In the genomic region with DNA sequence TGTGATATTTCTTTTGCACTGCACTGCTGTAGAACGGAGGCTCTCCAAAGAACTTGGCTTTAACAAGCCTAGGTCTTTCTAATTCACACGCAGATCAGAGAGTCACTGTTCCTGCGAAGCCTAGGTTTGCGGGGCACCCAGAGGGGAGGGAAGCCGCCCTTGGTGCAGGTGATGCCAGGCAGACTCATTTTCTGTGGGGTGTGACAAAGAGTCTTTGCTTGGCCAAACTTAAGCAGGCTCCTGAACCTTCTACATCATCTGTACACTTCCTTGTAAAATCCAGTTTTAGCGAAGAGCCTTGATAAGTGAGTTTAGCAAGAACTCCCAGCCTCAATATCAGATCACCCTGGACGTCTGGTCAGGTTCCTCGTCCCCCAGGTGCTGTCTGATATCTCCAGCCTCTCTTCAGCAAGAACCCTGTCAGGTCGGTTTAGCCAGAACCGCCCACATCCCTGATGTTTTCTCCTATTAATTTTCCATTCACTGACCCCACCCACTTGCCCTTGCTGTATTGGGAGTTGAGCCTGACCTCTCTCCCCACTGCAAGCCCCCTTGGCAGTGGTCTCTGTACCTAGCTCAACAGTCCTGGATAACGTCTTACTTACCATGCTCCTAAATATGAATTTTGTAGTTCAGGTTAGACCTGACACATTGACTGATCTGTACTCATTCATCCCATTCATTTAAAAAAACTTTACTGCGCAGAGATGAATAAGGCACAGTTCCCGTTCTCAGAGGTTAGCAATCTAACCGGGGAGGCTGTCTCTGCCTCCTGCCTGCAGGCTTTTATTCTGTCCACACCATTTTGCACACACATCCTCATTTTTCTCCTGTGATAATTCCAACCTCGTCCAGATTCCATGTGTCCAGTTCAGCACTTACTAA, we compare ENCODE assay signal across 1 cellular context.
TF ChIP-seq lines count a peak whose summit lies in the region.

No MANE protein-coding gene starts in this region.

TF ChIP-seq in GM23338, 12 proteins besides CTCF, POLR2A, EP300 and RAD21:
- TF ChIP-seq STAT1 (IDR thresholded peaks at IDR 0.05; ENCODE audit: unreplicated experiment) (no peak), ZNF114 (CRISPR knock-in tag; IDR thresholded peaks at IDR 0.05) (no peak), EZH2 (IDR thresholded peaks at IDR 0.05; ENCODE audit: low read depth, unreplicated experiment) (no peak), NANOG (IDR thresholded peaks at IDR 0.05; ENCODE audit: borderline replicate concordance) (no peak), ZNF331 (CRISPR knock-in tag; IDR thresholded peaks at IDR 0.05; ENCODE audit: low read depth) (no peak), POLR2AphosphoS5 (IDR thresholded peaks at IDR 0.05; ENCODE audit: low read depth) (no peak), EZH2phosphoT487 (IDR thresholded peaks at IDR 0.05; ENCODE audit: unreplicated experiment) (no peak)
- TF ChIP-seq, protein P1, sequence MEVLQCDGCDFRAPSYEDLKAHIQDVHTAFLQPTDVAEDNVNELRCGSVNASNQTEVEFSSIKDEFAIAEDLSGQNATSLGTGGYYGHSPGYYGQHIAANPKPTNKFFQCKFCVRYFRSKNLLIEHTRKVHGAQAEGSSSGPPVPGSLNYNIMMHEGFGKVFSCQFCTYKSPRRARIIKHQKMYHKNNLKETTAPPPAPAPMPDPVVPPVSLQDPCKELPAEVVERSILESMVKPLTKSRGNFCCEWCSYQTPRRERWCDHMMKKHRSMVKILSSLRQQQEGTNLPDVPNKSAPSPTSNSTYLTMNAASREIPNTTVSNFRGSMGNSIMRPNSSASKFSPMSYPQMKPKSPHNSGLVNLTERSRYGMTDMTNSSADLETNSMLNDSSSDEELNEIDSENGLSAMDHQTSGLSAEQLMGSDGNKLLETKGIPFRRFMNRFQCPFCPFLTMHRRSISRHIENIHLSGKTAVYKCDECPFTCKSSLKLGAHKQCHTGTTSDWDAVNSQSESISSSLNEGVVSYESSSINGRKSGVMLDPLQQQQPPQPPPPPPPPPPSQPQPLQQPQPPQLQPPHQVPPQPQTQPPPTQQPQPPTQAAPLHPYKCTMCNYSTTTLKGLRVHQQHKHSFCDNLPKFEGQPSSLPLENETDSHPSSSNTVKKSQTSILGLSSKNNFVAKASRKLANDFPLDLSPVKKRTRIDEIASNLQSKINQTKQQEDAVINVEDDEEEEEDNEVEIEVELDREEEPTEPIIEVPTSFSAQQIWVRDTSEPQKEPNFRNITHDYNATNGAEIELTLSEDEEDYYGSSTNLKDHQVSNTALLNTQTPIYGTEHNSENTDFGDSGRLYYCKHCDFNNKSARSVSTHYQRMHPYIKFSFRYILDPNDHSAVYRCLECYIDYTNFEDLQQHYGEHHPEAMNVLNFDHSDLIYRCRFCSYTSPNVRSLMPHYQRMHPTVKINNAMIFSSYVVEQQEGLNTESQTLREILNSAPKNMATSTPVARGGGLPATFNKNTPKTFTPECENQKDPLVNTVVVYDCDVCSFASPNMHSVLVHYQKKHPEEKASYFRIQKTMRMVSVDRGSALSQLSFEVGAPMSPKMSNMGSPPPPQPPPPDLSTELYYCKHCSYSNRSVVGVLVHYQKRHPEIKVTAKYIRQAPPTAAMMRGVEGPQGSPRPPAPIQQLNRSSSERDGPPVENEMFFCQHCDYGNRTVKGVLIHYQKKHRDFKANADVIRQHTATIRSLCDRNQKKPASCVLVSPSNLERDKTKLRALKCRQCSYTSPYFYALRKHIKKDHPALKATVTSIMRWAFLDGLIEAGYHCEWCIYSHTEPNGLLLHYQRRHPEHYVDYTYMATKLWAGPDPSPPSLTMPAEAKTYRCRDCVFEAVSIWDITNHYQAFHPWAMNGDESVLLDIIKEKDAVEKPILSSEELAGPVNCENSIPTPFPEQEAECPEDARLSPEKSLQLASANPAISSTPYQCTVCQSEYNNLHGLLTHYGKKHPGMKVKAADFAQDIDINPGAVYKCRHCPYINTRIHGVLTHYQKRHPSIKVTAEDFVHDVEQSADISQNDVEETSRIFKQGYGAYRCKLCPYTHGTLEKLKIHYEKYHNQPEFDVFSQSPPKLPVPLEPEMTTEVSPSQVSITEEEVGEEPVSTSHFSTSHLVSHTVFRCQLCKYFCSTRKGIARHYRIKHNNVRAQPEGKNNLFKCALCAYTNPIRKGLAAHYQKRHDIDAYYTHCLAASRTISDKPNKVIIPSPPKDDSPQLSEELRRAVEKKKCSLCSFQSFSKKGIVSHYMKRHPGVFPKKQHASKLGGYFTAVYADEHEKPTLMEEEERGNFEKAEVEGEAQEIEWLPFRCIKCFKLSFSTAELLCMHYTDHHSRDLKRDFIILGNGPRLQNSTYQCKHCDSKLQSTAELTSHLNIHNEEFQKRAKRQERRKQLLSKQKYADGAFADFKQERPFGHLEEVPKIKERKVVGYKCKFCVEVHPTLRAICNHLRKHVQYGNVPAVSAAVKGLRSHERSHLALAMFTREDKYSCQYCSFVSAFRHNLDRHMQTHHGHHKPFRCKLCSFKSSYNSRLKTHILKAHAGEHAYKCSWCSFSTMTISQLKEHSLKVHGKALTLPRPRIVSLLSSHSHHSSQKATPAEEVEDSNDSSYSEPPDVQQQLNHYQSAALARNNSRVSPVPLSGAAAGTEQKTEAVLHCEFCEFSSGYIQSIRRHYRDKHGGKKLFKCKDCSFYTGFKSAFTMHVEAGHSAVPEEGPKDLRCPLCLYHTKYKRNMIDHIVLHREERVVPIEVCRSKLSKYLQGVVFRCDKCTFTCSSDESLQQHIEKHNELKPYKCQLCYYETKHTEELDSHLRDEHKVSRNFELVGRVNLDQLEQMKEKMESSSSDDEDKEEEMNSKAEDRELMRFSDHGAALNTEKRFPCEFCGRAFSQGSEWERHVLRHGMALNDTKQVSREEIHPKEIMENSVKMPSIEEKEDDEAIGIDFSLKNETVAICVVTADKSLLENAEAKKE (CRISPR knock-in tag; IDR thresholded peaks at IDR 0.05) = no peak
- TF ChIP-seq, protein P2, sequence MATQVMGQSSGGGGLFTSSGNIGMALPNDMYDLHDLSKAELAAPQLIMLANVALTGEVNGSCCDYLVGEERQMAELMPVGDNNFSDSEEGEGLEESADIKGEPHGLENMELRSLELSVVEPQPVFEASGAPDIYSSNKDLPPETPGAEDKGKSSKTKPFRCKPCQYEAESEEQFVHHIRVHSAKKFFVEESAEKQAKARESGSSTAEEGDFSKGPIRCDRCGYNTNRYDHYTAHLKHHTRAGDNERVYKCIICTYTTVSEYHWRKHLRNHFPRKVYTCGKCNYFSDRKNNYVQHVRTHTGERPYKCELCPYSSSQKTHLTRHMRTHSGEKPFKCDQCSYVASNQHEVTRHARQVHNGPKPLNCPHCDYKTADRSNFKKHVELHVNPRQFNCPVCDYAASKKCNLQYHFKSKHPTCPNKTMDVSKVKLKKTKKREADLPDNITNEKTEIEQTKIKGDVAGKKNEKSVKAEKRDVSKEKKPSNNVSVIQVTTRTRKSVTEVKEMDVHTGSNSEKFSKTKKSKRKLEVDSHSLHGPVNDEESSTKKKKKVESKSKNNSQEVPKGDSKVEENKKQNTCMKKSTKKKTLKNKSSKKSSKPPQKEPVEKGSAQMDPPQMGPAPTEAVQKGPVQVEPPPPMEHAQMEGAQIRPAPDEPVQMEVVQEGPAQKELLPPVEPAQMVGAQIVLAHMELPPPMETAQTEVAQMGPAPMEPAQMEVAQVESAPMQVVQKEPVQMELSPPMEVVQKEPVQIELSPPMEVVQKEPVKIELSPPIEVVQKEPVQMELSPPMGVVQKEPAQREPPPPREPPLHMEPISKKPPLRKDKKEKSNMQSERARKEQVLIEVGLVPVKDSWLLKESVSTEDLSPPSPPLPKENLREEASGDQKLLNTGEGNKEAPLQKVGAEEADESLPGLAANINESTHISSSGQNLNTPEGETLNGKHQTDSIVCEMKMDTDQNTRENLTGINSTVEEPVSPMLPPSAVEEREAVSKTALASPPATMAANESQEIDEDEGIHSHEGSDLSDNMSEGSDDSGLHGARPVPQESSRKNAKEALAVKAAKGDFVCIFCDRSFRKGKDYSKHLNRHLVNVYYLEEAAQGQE (IDR thresholded peaks at IDR 0.05; ENCODE audit: unreplicated experiment) = no peak
